1 cellular context compared by ENCODE assay signal in genomic region chr18:24249716-24250115, GRCh38.
TF ChIP-seq lines count a peak whose summit lies in the region.

No MANE protein-coding gene starts in this region.

TF ChIP-seq in H1, 55 proteins besides CTCF, POLR2A, EP300 and RAD21 (continued from another document):
- TF ChIP-seq HDAC2 (IDR thresholded peaks at IDR 0.05; ENCODE audit: borderline replicate concordance in 1 of 2, low read depth in 2 of 2, low read length in 2 of 2) (no peak), BACH1 (IDR thresholded peaks at IDR 0.05; ENCODE audit: low read length) (no peak), EGR1 (IDR thresholded peaks at IDR 0.05; ENCODE audit: borderline replicate concordance, low read depth, low read length) (no peak), PHF8 (conservative IDR thresholded peaks at IDR 0.05; ENCODE audit: low read depth, low read length) (no peak)
